In genomic region chr1:180218806-180219765, GRCh38 we compare ENCODE assay signal across 25 cellular contexts. TPM values are rescaled to one million over a fixed set of nuclear protein-coding genes. Genes with fewer than 3 reads are reported as not detected.
"Had no signal": no experiment of that assay in that cellular context is flagged by ENCODE, and none has a peak within 500 bp of the region (broad histone marks: within the 10 kb centered on the region; RNA-seq: fewer than 3 reads in every experiment).

No MANE protein-coding gene starts in this region.

- ATAC-seq: activated CD4-positive, alpha-beta T cell treated with anti-CD3 and anti-CD28 coated beads for 36 hours; activated CD8-positive, alpha-beta T cell treated with anti-CD3 and anti-CD28 coated beads for 36 hours had no signal

- DNase-seq: activated CD4-positive, alpha-beta T cell treated with anti-CD3 and anti-CD28 coated beads for 36 hours; activated CD4-positive, alpha-beta T cell treated with anti-CD3 and anti-CD28 coated beads, Interleukin-2, amount 50 U/mL, for 1 hour; activated CD8-positive, alpha-beta memory T cell treated with anti-CD3 and anti-CD28 coated beads, Interleukin-2, amount 50 U/mL, for 4 hours; activated CD8-positive, alpha-beta T cell treated with anti-CD3 and anti-CD28 coated beads for 36 hours; activated gamma-delta T cell; activated naive CD4-positive, alpha-beta T cell treated with anti-CD3 and anti-CD28 coated beads for 36 hours; amygdala; KG1; NCI-H1048; NCI-H1417; NCI-H1930; NCI-H2107; NCI-H2171 treated with DMSO at 0.1 percent for 48 hours; NCI-H226; NCI-H526; NCI-H774; NK-92 treated with Interleukin-12 subunit alpha and Interleukin-12 subunit beta, amount 100 ng/mL, for 24 hours; SHP77 treated with DMSO at 0.1 percent for 48 hours; T-helper 2 cell; T1000; WERI-Rb-1 had no signal

- H3K9me3 Mint-ChIP-seq: activated CD8-positive, alpha-beta T cell treated with anti-CD3 and anti-CD28 coated beads for 36 hours; activated naive CD4-positive, alpha-beta T cell treated with anti-CD3 and anti-CD28 coated beads for 36 hours; activated T-helper 1 cell treated with anti-CD3 and anti-CD28 coated beads, Interleukin-12 subunit alpha, Interleukin-12 subunit beta, Interleukin-2, Interleukin-4 antibody, amounts not matched to agents 30 ng/mL and 10 ng/mL and 1 ng/mL, durations not matched to agents 14 hours and 24 hours and 36 hours; central memory CD8-positive, alpha-beta T cell had no signal

- H3K4me3 Mint-ChIP-seq: activated CD4-positive, alpha-beta T cell treated with anti-CD3 and anti-CD28 coated beads for 36 hours; activated CD8-positive, alpha-beta T cell treated with anti-CD3 and anti-CD28 coated beads for 36 hours; activated naive CD4-positive, alpha-beta T cell treated with anti-CD3 and anti-CD28 coated beads for 36 hours; activated naive CD8-positive, alpha-beta T cell; activated T-helper 1 cell treated with anti-CD3 and anti-CD28 coated beads, Interleukin-12 subunit alpha, Interleukin-12 subunit beta, Interleukin-2, Interleukin-4 antibody, amounts not matched to agents 30 ng/mL and 10 ng/mL and 1 ng/mL, durations not matched to agents 14 hours and 24 hours and 36 hours; brain; central memory CD8-positive, alpha-beta T cell had no signal

- H3K4me1 Mint-ChIP-seq: brain had no signal

- H3K36me3 Mint-ChIP-seq: activated naive CD8-positive, alpha-beta T cell; brain had no signal

- H3K36me3 ChIP-seq: WERI-Rb-1 had no signal

- H3K27ac ChIP-seq: WERI-Rb-1 had no signal

- H3K27ac Mint-ChIP-seq: activated CD4-positive, alpha-beta T cell treated with anti-CD3 and anti-CD28 coated beads for 36 hours; activated CD8-positive, alpha-beta T cell treated with anti-CD3 and anti-CD28 coated beads for 36 hours; activated naive CD4-positive, alpha-beta T cell treated with anti-CD3 and anti-CD28 coated beads for 36 hours; activated naive CD8-positive, alpha-beta T cell; activated T-helper 1 cell treated with anti-CD3 and anti-CD28 coated beads, Interleukin-12 subunit alpha, Interleukin-12 subunit beta, Interleukin-2, Interleukin-4 antibody, amounts not matched to agents 30 ng/mL and 10 ng/mL and 1 ng/mL, durations not matched to agents 14 hours and 24 hours and 36 hours; brain had no signal

RNA-seq across cellular contexts. Expression of gene LHX4, which starts 11.0 kb away (rescaled TPM):
- total RNA-seq: activated CD4-positive, alpha-beta T cell treated with anti-CD3 and anti-CD28 coated beads for 36 hours; activated CD8-positive, alpha-beta T cell treated with anti-CD3 and anti-CD28 coated beads for 36 hours; activated naive CD4-positive, alpha-beta T cell treated with anti-CD3 and anti-CD28 coated beads for 36 hours; activated T-helper 1 cell treated with anti-CD3 and anti-CD28 coated beads, Interleukin-12 subunit alpha, Interleukin-12 subunit beta, Interleukin-2, Interleukin-4 antibody, amounts not matched to agents 30 ng/mL and 10 ng/mL and 1 ng/mL, durations not matched to agents 14 hours and 24 hours and 36 hours had no signal
